Comparison of ENCODE assay signal across 8 cellular contexts in genomic region chr3:133927543-133928066, GRCh38. TPM values are rescaled to one million over a fixed set of nuclear protein-coding genes. Genes with fewer than 3 reads are reported as not detected.
A peak's percentile ranks its signal among the peaks of the same experiment; 100 is the strongest.
DNase-seq lines count a peak whose midpoint lies in the region; ATAC-seq and TF ChIP-seq lines count a peak whose summit lies in the region.

No MANE protein-coding gene starts in this region.

- no peaks in the 10 kb centered on the region for H3K36me3 ChIP-seq in effector memory CD4-positive, alpha-beta T cell (ENCODE audit: control insufficient read depth, insufficient read depth, low read length)

- peaks cover 6% of the 10 kb centered on the region for H3K4me1 Mint-ChIP-seq in activated CD4-positive, alpha-beta memory T cell treated with anti-CD3 and anti-CD28 coated beads for 36 hours (ENCODE audit: low read depth)

- peak; percentile 51 for DNase-seq in EH (ENCODE audit: low read depth)
- no peak for DNase-seq in LNCaP clone FGC (ENCODE audit: low read depth)
- DNase-seq in activated CD4-positive, alpha-beta memory T cell treated with anti-CD3 and anti-CD28 coated beads for 36 hours = peak; percentile 72
- DNase-seq in effector memory CD4-positive, alpha-beta T cell = peak; percentile 53 to 64 (median 62)
- DNase-seq in midbrain (lab: John Stamatoyannopoulos, UW) = peak; percentile 46
- peak; percentile 55 to 61 for DNase-seq in stimulated activated CD8-positive, alpha-beta memory T cell treated with anti-CD3 and anti-CD28 coated beads, Interleukin-15, amount 100 ng/mL, for 48 hours (ENCODE audit: low read depth in 2 of 2)

- peak; percentile 80 for TF ChIP-seq CTCF in LNCaP clone FGC (IDR thresholded peaks at IDR 0.05; ENCODE audit: control insufficient read depth, extremely low read depth, insufficient read depth)

- POLR2A ChIA-PET in activated CD4-positive, alpha-beta memory T cell treated with anti-CD3 and anti-CD28 coated beads for 36 hours (lab: Charles Lee) = no interaction called here

- H3K27ac ChIP-seq in effector memory CD4-positive, alpha-beta T cell (ENCODE audit: insufficient read depth, low read length, poor library complexity, severe bottlenecking) = no peak overlapping the region

- no peak overlapping the region for H3K27ac Mint-ChIP-seq in activated CD4-positive, alpha-beta memory T cell treated with anti-CD3 and anti-CD28 coated beads for 36 hours

- H3K27me3 Mint-ChIP-seq in activated CD4-positive, alpha-beta memory T cell treated with anti-CD3 and anti-CD28 coated beads for 36 hours = peaks cover 10% of the 10 kb centered on the region

- CTCF ChIA-PET in activated CD4-positive, alpha-beta memory T cell treated with anti-CD3 and anti-CD28 coated beads for 36 hours (lab: Charles Lee) = interaction anchor here (0.8 to 2.0 kb wide), 5 partner anchors 9 to 265 kb away, joined by 3 to 16 read pairs (median 3); no protein-coding TSS in a partner anchor

- peaks cover 8% of the 10 kb centered on the region for H3K4me1 ChIP-seq in effector memory CD4-positive, alpha-beta T cell (ENCODE audit: control insufficient read depth, insufficient read depth, low read length, poor library complexity, severe bottlenecking)

- peak overlapping the region; percentile 34 for H3K4me3 Mint-ChIP-seq in activated CD4-positive, alpha-beta memory T cell treated with anti-CD3 and anti-CD28 coated beads for 36 hours

- intact Hi-C loops in activated CD4-positive, alpha-beta memory T cell treated with anti-CD3 and anti-CD28 coated beads for 36 hours (cut with micrococcal nuclease) = loop anchor here (1.0 to 10.0 kb wide), 5 partner anchors 108 to 1200 kb away; partner anchors contain the start of gene CDV3

- no peaks in the 10 kb centered on the region for H3K36me3 Mint-ChIP-seq in activated CD4-positive, alpha-beta memory T cell treated with anti-CD3 and anti-CD28 coated beads for 36 hours

- H3K4me3 ChIP-seq in LNCaP clone FGC (ENCODE audit: low read depth, low read length) = no peak overlapping the region
- peak overlapping the region; percentile 42 for H3K4me3 ChIP-seq in effector memory CD4-positive, alpha-beta T cell (ENCODE audit: insufficient read depth, low read depth, low read length, poor library complexity, severe bottlenecking)

- no peaks in the 10 kb centered on the region for H3K9me3 Mint-ChIP-seq in activated CD4-positive, alpha-beta memory T cell treated with anti-CD3 and anti-CD28 coated beads for 36 hours

- H3K27me3 ChIP-seq in effector memory CD4-positive, alpha-beta T cell (replicated peaks; ENCODE audit: control insufficient read depth, insufficient read depth, low read length, poor library complexity, severe bottlenecking) = peaks cover 8% of the 10 kb centered on the region

- no peaks in the 10 kb centered on the region for H3K9me3 ChIP-seq in effector memory CD4-positive, alpha-beta T cell (ENCODE audit: control insufficient read depth, low read length)

- ATAC-seq in GM21529 (IDR thresholded peaks at IDR 0.05; ENCODE audit: unreplicated experiment) = peak; percentile 80
- ATAC-seq in HG02870 (IDR thresholded peaks at IDR 0.05; ENCODE audit: unreplicated experiment) = no peak

RNA-seq across cellular contexts. Expression of gene RAB6B, which starts 31.9 kb away (rescaled TPM):
- total RNA-seq in activated CD4-positive, alpha-beta memory T cell treated with anti-CD3 and anti-CD28 coated beads for 36 hours = 1 to 10 TPM; 2.7 to 3.9 TPM
